ENCODE assay signal across 8 cellular contexts in genomic region chr6:41602864-41603608, GRCh38. TPM values are rescaled to one million over a fixed set of nuclear protein-coding genes. Genes with fewer than 3 reads are reported as not detected.
DNase-seq lines count a peak whose midpoint lies in the region; ATAC-seq, FAIRE-seq and TF ChIP-seq lines count a peak whose summit lies in the region.

No MANE protein-coding gene starts in this region.

- DNase-seq in D721Med (ENCODE audit: insufficient read length, low spot score) (peak; percentile 66), NCI-H345 (lab: John Stamatoyannopoulos, UW) (peak; percentile 82), kidney epithelial cell (ENCODE audit: low read depth) (peak; percentile 41)
- peak; percentile 41 to 63 (median 50) for DNase-seq in activated CD4-positive, CD25-positive, alpha-beta regulatory T cell (lab: John Stamatoyannopoulos, UW)
- peak; percentile 50 to 55 for DNase-seq in central memory CD8-positive, alpha-beta T cell (ENCODE audit: low spot score in 2 of 2)
- peak; percentile 53 to 65 for DNase-seq in stimulated activated CD4-positive, alpha-beta T cell treated with anti-CD3 and anti-CD28 coated beads, Interleukin-15, amount 100 ng/mL, for 48 hours (ENCODE audit: low read depth in 2 of 2)

- no peaks in the 10 kb centered on the region for H3K4me1 Mint-ChIP-seq in central memory CD8-positive, alpha-beta T cell

- peaks cover 32% of the 10 kb centered on the region for H3K27me3 Mint-ChIP-seq in central memory CD8-positive, alpha-beta T cell

- H3K36me3 Mint-ChIP-seq in central memory CD8-positive, alpha-beta T cell (ENCODE audit: insufficient read depth), result peaks cover 2% of the 10 kb centered on the region

- ATAC-seq in HG02678 (IDR thresholded peaks at IDR 0.05; ENCODE audit: unreplicated experiment) (peak; percentile 63), HG03108 (IDR thresholded peaks at IDR 0.05; ENCODE audit: unreplicated experiment) (no peak)
- peak; percentile 67 for ATAC-seq in central memory CD8-positive, alpha-beta T cell (replicated peaks; ENCODE audit: extremely low read depth, poor library complexity, severe bottlenecking)

- peak; percentile 94 for TF ChIP-seq CTCF in D721Med (IDR thresholded peaks at IDR 0.05; ENCODE audit: insufficient read depth, missing control alignments)
- peak; percentile 90 for TF ChIP-seq CTCF in kidney epithelial cell (IDR thresholded peaks at IDR 0.05; ENCODE audit: insufficient read depth, low read length, poor library complexity, severe bottlenecking)

- no peak overlapping the region for H3K4me3 Mint-ChIP-seq in central memory CD8-positive, alpha-beta T cell

- FAIRE-seq in D721Med (lab: Jason Lieb, UNC), result no peak

- no peaks in the 10 kb centered on the region for H3K9me3 Mint-ChIP-seq in central memory CD8-positive, alpha-beta T cell

- H3K36me3 ChIP-seq in kidney epithelial cell (ENCODE audit: control insufficient read depth, insufficient read depth, low read length), result no peaks in the 10 kb centered on the region

- no peak overlapping the region for H3K4me3 ChIP-seq in kidney epithelial cell (ENCODE audit: low read depth, low read length)

- no peak overlapping the region for H3K27ac Mint-ChIP-seq in central memory CD8-positive, alpha-beta T cell (ENCODE audit: low read depth)

- no peaks in the 10 kb centered on the region for H3K27me3 ChIP-seq in kidney epithelial cell (ENCODE audit: control insufficient read depth, insufficient read depth, low read length)

RNA-seq across cellular contexts. Expression of gene MDFI, which starts 35.2 kb away (rescaled TPM):
- 84.6 and 99.6 TPM in 2 replicates for total RNA-seq in kidney epithelial cell

RNA-seq across cellular contexts. Expression of gene FOXP4, which starts 56.9 kb away (rescaled TPM):
- total RNA-seq in kidney epithelial cell, result 22.4 and 30.3 TPM in 2 replicates
